Comparison of ENCODE assay signal across 27 cellular contexts in the genomic region with DNA sequence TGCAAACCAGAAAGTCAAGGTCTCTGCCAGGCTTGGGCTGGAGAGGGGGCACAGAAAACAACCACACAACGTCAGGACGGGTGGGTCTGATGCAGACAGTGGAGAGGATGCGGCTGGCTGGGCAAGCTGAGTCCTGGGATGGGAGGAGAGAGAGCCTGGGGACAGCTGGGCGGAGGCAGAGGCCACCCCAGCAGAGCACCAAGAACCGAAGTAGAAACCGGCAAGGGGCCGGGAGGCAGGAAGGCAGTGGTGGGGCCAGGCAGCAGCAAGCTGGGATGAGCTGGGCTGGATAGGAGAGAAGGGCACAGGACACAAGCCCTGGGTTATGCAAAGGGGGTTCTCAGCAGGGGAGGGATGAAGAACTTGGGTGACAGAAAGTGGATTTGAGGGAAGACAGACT.
"Had no signal": no experiment of that assay in that cellular context is flagged by ENCODE, and none has a peak within 500 bp of the region (broad histone marks: within the 10 kb centered on the region; RNA-seq: fewer than 3 reads in every experiment).

No MANE protein-coding gene starts in this region.

- H3K27me3 Mint-ChIP-seq: progenitor cell of endocrine pancreas had no signal

- H3K4me1 ChIP-seq: left lung, lower lobe of right lung, right atrium auricular region, stomach, testis, thyroid gland, uterus had no signal

- H3K27ac ChIP-seq: left lung, lower lobe of right lung, ovary, right atrium auricular region, right lobe of liver, stomach, testis, thyroid gland, uterus had no signal

- H3K36me3 Mint-ChIP-seq: immature natural killer cell; naive thymus-derived CD8-positive, alpha-beta T cell; stimulated activated memory B cell treated with anti-CD40 and anti-IgM and Interleukin-4, amounts not matched to agents 10 μg/mL and 1 μg/mL and 100 μg/mL, for 72 hours had no signal

- H3K27ac Mint-ChIP-seq: immature natural killer cell; naive thymus-derived CD8-positive, alpha-beta T cell; nephron; stimulated activated memory B cell treated with anti-CD40 and anti-IgM and Interleukin-4, amounts not matched to agents 10 μg/mL and 1 μg/mL and 100 μg/mL, for 72 hours had no signal

- H3K9me3 ChIP-seq: left lung, lower lobe of right lung, ovary, right atrium auricular region, right lobe of liver, stomach, testis, thyroid gland, uterus had no signal

- H3K4me1 Mint-ChIP-seq: immature natural killer cell; naive thymus-derived CD8-positive, alpha-beta T cell; nephron had no signal

- H3K4me2 ChIP-seq: smooth muscle cell had no signal

- H3K9me3 Mint-ChIP-seq: immature natural killer cell, nephron, neural crest cell had no signal

- H3K4me3 ChIP-seq: left lung, lower lobe of right lung, ovary, right atrium auricular region, right lobe of liver, smooth muscle cell, stomach, testis, thyroid gland, uterus had no signal

- H3K27me3 ChIP-seq: left lung, ovary, right lobe of liver, testis, thyroid gland, uterus had no signal

- DNase-seq: hypothalamus; immature natural killer cell; kidney; left colon; left lung; lower lobe of right lung; mammary epithelial cell; mesenchymal stem cell; naive thymus-derived CD8-positive, alpha-beta T cell; ovary; right lobe of liver; stimulated activated CD4-positive, alpha-beta T cell treated with anti-CD3 and anti-CD28 coated beads, Interleukin-1b, Interleukin-23, amount 100 ng/mL, for 48 hours; stimulated activated CD4-positive, alpha-beta T cell treated with anti-CD3 and anti-CD28 coated beads, Interleukin-2, amount 100 ng/mL, for 48 hours; stimulated activated CD4-positive, alpha-beta T cell treated with anti-CD3 and anti-CD28 coated beads, Interleukin-4, amount 100 ng/mL, for 4 hours; stimulated activated CD8-positive, alpha-beta memory T cell treated with anti-CD3 and anti-CD28 coated beads, Interleukin-4, amount 100 ng/mL, for 48 hours; stimulated activated naive CD8-positive, alpha-beta T cell treated with anti-CD3 and anti-CD28 coated beads, Interleukin-15, Interleukin-2, amounts not matched to agents 100 U/mL and 50 U/mL, for 24 hours; stomach; testis; thyroid gland; trophoblast cell; uterus had no signal

- H3K36me3 ChIP-seq: left lung, lower lobe of right lung, ovary, right atrium auricular region, right lobe of liver, thyroid gland, uterus had no signal

- H3K4me3 Mint-ChIP-seq: immature natural killer cell; naive thymus-derived CD8-positive, alpha-beta T cell; nephron; neural crest cell; stimulated activated memory B cell treated with anti-CD40 and anti-IgM and Interleukin-4, amounts not matched to agents 10 μg/mL and 1 μg/mL and 100 μg/mL, for 72 hours had no signal
